16 cellular contexts compared by ENCODE assay signal in genomic region chr18:73793386-73793785, GRCh38.
DNase-seq lines count a peak whose midpoint lies in the region; FAIRE-seq and TF ChIP-seq lines count a peak whose summit lies in the region.
"Had no signal": no experiment of that assay in that cellular context is flagged by ENCODE, and none has a peak within 500 bp of the region (broad histone marks: within the 10 kb centered on the region; RNA-seq: fewer than 3 reads in every experiment).

No MANE protein-coding gene starts in this region.

- H2AFZ ChIP-seq in osteoblast (ENCODE audit: low read length) = no peak overlapping the region

- H3K27me3 ChIP-seq in osteoblast (ENCODE audit: insufficient read depth, low read length) = no peaks in the 10 kb centered on the region
- H3K27me3 ChIP-seq: BE2C, gastrocnemius medialis had no signal

- H3K79me2 ChIP-seq in osteoblast (ENCODE audit: insufficient read depth, low read length) = no peaks in the 10 kb centered on the region

- DNase-seq in EH (ENCODE audit: low read depth) (peak; percentile 86), RPMI7951 (ENCODE audit: low read depth) (peak; percentile 75), fibroblast of mammary gland (ENCODE audit: low read depth) (peak; percentile 8), osteoblast (ENCODE audit: insufficient read length, low spot score, missing footprints) (peak; percentile 71), GM12892 (ENCODE audit: insufficient read length) (no peak), NCI-H510A (lab: John Stamatoyannopoulos, UW) (no peak), NCI-H524 treated with DMSO at 0.1 percent for 48 hours (lab: John Stamatoyannopoulos, UW) (no peak), UCSD-AML1 (lab: John Stamatoyannopoulos, UW; ENCODE audit: unreplicated experiment) (no peak)
- DNase-seq: activated CD4-positive, alpha-beta T cell treated with anti-CD3 and anti-CD28 coated beads, Interleukin-2, amount 50 U/mL, for 48 hours; BE2C; DMS79; gastrocnemius medialis; NCI-H2081 treated with DMSO at 0.1 percent for 48 hours; SIG-M5; stimulated activated CD4-positive, alpha-beta T cell treated with anti-CD3 and anti-CD28 coated beads, Interleukin-12 subunit alpha, Interleukin-12 subunit beta, amount 100 ng/mL, for 4 hours; T1000 had no signal

- no peak for TF ChIP-seq POLR2A in GM12892 (IDR thresholded peaks at IDR 0.05; ENCODE audit: low read depth, low read length)

- H3K9me3 ChIP-seq in osteoblast (ENCODE audit: low read depth, low read length) = no peaks in the 10 kb centered on the region
- H3K9me3 ChIP-seq: BE2C, gastrocnemius medialis had no signal

- no peak overlapping the region for H3K27ac ChIP-seq in osteoblast (ENCODE audit: low read depth, low read length)
- H3K27ac ChIP-seq: gastrocnemius medialis had no signal

- no peaks in the 10 kb centered on the region for H3K4me1 ChIP-seq in osteoblast (ENCODE audit: insufficient read depth, low read length)
- H3K4me1 ChIP-seq: BE2C, gastrocnemius medialis had no signal

- FAIRE-seq in GM12892 (lab: Jason Lieb, UNC) = no peak

- no peaks in the 10 kb centered on the region for H3K36me3 ChIP-seq in osteoblast (ENCODE audit: insufficient read depth, low read length)
- H3K36me3 ChIP-seq: BE2C, gastrocnemius medialis had no signal

- H4K20me1 ChIP-seq in osteoblast (ENCODE audit: insufficient read depth, low read length) = no peaks in the 10 kb centered on the region

- TF ChIP-seq CTCF in fibroblast of mammary gland (conservative IDR thresholded peaks at IDR 0.05; ENCODE audit: control insufficient read depth, insufficient read depth, low read depth, low read length) (no peak), osteoblast (IDR thresholded peaks at IDR 0.05; ENCODE audit: extremely low read depth, low read depth, low read length) (no peak)

- H3K4me2 ChIP-seq in osteoblast (ENCODE audit: insufficient read depth, low read length) = no peak overlapping the region

- no peak overlapping the region for H3K4me3 ChIP-seq in fibroblast of mammary gland (ENCODE audit: control insufficient read depth, low read depth, low read length)
- no peak overlapping the region for H3K4me3 ChIP-seq in osteoblast (ENCODE audit: insufficient read depth, low read length)
- H3K4me3 ChIP-seq: gastrocnemius medialis had no signal

Comparison
In these comparisons a context has a peak if more than half of its experiments do, and no peak if none do; other contexts are left out.
1. DNase-seq: peak in EH (single experiment), RPMI7951 (single experiment), fibroblast of mammary gland (single experiment) and osteoblast (single experiment); none in GM12892 (single experiment), NCI-H510A (single experiment), NCI-H524 treated with DMSO at 0.1 percent for 48 hours (single experiment) and UCSD-AML1 (single experiment).